Comparison of ENCODE assay signal across 11 cellular contexts in the genomic region with DNA sequence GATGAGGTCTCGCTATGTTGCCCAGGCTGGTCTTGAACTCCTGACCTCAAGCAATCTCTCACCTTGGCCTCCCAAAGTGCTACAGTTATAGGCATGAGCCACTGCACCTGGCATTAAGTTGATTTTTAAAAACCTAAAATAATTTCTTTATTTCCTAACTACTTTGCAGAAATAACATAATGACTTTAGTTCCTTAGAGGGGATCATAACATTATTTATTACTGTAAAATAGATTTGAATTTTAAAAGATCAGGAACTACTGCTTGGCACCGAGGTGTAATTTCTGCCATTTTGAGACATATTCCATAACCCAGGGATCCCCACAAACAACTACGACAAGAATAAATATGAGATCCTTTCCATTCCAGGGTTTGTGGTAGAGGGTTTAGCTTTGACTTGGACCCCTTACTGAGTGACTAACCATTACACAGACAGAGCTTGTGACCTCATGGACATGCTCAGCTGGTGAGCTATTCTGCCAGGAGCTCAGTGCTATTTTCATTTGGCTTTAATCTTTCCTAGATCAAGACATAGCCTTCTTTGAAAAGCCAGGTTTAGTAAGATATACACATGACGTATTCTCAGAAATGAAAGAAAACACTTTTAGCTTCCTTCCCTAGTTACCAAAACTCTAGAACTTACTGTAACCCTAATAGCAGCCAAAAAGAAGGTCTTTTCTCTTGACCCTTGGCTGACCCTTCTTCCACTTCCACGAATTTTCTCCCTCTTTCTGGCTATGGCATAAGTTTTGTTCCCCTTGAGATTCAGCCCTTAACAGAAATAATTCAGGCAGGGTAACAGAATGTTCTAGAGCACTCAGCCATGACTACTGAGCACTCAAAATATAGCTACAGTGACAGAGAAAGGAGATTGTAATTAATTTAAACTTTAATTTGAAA.
DNase-seq lines count a peak whose midpoint lies in the region; ATAC-seq and TF ChIP-seq lines count a peak whose summit lies in the region.
"Had no signal": no experiment of that assay in that cellular context is flagged by ENCODE, and none has a peak within 500 bp of the region (broad histone marks: within the 10 kb centered on the region; RNA-seq: fewer than 3 reads in every experiment).

No MANE protein-coding gene starts in this region.

- WGBS in H9 (ENCODE audit: extremely low coverage, insufficient read length, low lambda C conversion rate): no CpG with 5 or more reads among the region's 5 CpGs

- no peak for TF ChIP-seq RAD21 in HCT116 (IDR thresholded peaks at IDR 0.05; ENCODE audit: low read depth)

- peaks cover 0 to 9% (median 7%) of the 10 kb centered on the region in 3 experiments; a peak in 3 of 7 replicates for H3K36me3 Mint-ChIP-seq in H9 (ENCODE audit: insufficient read depth in 1 of 3, low read depth in 3 of 3)
- H3K36me3 Mint-ChIP-seq: activated CD4-positive, alpha-beta memory T cell treated with anti-CD3 and anti-CD28 coated beads for 36 hours had no signal

- H3K4me3 ChIP-seq in HCT116 (replicated peaks in 1 of 2; ENCODE audit: low read depth in 1 of 2, low read length in 2 of 2): no peak overlapping the region
- no peak overlapping the region for H3K4me3 ChIP-seq in brain microvascular endothelial cell (ENCODE audit: low read depth, low read length)
- H3K4me3 ChIP-seq in stomach smooth muscle (ENCODE audit: low read length in 2 of 2): no peak overlapping the region
- no peak overlapping the region for H3K4me3 ChIP-seq in SJCRH30
- H3K4me3 ChIP-seq: adrenal gland had no signal

- no peak overlapping the region for H2BK12ac ChIP-seq in H9 (ENCODE audit: insufficient read length, low read depth, low read length)

- intact Hi-C loops in HCT116 (cut with micrococcal nuclease): no loop called here

- no peak overlapping the region for H3K14ac ChIP-seq in H9 (ENCODE audit: insufficient read depth, low read length)

- no peak overlapping the region for H2BK15ac ChIP-seq in H9 (ENCODE audit: low read depth, low read length)

- CTCF ChIA-PET in HCT116 (lab: Charles Lee): no interaction called here

- no peak overlapping the region for H2BK5ac ChIP-seq in H9 (ENCODE audit: insufficient read length, low read length)

- H2AK5ac ChIP-seq in H9 (ENCODE audit: insufficient read length, low read length): no peak overlapping the region

- H3K9me3 ChIP-seq in HCT116 (ENCODE audit: control insufficient read depth in 1 of 2, insufficient read depth in 1 of 2, low read depth in 1 of 2, low read length in 2 of 2): no peaks in the 10 kb centered on the region
- peaks cover 0 to 3% of the 10 kb centered on the region in 2 donors for H3K9me3 ChIP-seq in stomach smooth muscle (ENCODE audit: control insufficient read depth in 2 of 2, low read length in 2 of 2)
- no peaks in the 10 kb centered on the region for H3K9me3 ChIP-seq in SJCRH30 (replicated peaks)
- H3K9me3 ChIP-seq in H9 (ENCODE audit: control insufficient read depth, low read depth, low read length): no peaks in the 10 kb centered on the region

- H3K9me2 ChIP-seq in HCT116 (ENCODE audit: insufficient read depth): no peaks in the 10 kb centered on the region

- H3K79me2 ChIP-seq in HCT116 (ENCODE audit: insufficient read depth, low read length) (no peaks in the 10 kb centered on the region), H9 (ENCODE audit: insufficient read depth, low read length) (no peaks in the 10 kb centered on the region)

- no peak overlapping the region for H3K27ac ChIP-seq in HCT116 (ENCODE audit: low read depth, low read length)
- H3K27ac ChIP-seq in brain microvascular endothelial cell: peak overlapping the region; percentile 70
- peak overlapping the region; percentile 65 for H3K27ac ChIP-seq in stomach smooth muscle (ENCODE audit: low read length)
- no peak overlapping the region for H3K27ac ChIP-seq in SJCRH30
- H3K27ac ChIP-seq in H9 (ENCODE audit: insufficient read length, low read depth, low read length): no peak overlapping the region

- no peaks in the 10 kb centered on the region for H3K4me1 ChIP-seq in HCT116 (ENCODE audit: control insufficient read depth in 1 of 2, insufficient read depth in 2 of 2, low read length in 2 of 2)
- H3K4me1 ChIP-seq in stomach smooth muscle (ENCODE audit: control insufficient read depth, insufficient read depth, low read length): peaks cover 7% of the 10 kb centered on the region
- no peaks in the 10 kb centered on the region for H3K4me1 ChIP-seq in SJCRH30
- no peaks in the 10 kb centered on the region for H3K4me1 ChIP-seq in H9 (ENCODE audit: insufficient read depth, low read length)
- H3K4me1 ChIP-seq: adrenal gland had no signal

- no peaks in the 10 kb centered on the region for H4K20me1 ChIP-seq in HCT116 (ENCODE audit: insufficient read depth)
- no peaks in the 10 kb centered on the region for H4K20me1 ChIP-seq in H9 (ENCODE audit: control insufficient read depth, insufficient read depth, insufficient read length)

- no peaks in the 10 kb centered on the region for H3K23me2 ChIP-seq in H9 (ENCODE audit: insufficient read length, low read depth, low read length, poor library complexity, severe bottlenecking)

- RAD21 ChIA-PET in HCT116 (lab: Charles Lee; ENCODE audit: low non-redundant PET in 1 of 2, low total read pairs in 2 of 2, uncharacterized antibody in 2 of 2, unreplicated experiment in 2 of 2): no interaction called here

- no TSS peak for BruUV-seq in HCT116 (replicated peaks; lab: Mats Ljungman, UMichigan)

- H3K4ac ChIP-seq in H9 (ENCODE audit: low read depth, low read length): no peak overlapping the region

- no peak overlapping the region for H3K18ac ChIP-seq in H9 (ENCODE audit: insufficient read length, low read depth, low read length)

- no peak overlapping the region for H4K91ac ChIP-seq in H9 (ENCODE audit: insufficient read length, low read depth, low read length)

- TF ChIP-seq POLR2A in HCT116 (IDR thresholded peaks at IDR 0.05; ENCODE audit: borderline replicate concordance, extremely low read depth, insufficient read depth, insufficient read length): no peak

- no peak overlapping the region for H4K5ac ChIP-seq in H9 (ENCODE audit: insufficient read length, low read depth, low read length)

- H3K9ac ChIP-seq in HCT116 (ENCODE audit: low read length): no peak overlapping the region
- no peak overlapping the region for H3K9ac ChIP-seq in stomach smooth muscle (ENCODE audit: low read length in 2 of 2)
- no peak overlapping the region for H3K9ac ChIP-seq in H9 (ENCODE audit: extremely low read depth, insufficient read length, low read length)

- in situ Hi-C loops in brain microvascular endothelial cell (cut with HindIII; ENCODE audit: low pct_ligation_motif_present, low sequenced_read_pairs): no loop called here

- H3T11ph ChIP-seq in H9 (ENCODE audit: low read length): no peak overlapping the region

- H3K79me1 ChIP-seq in H9 (ENCODE audit: insufficient read depth, low read depth, low read length, poor library complexity, severe bottlenecking): no peaks in the 10 kb centered on the region

- H3K4me3 Mint-ChIP-seq in H9: no peak overlapping the region
- H3K4me3 Mint-ChIP-seq: activated CD4-positive, alpha-beta memory T cell treated with anti-CD3 and anti-CD28 coated beads for 36 hours had no signal

- POLR2A ChIA-PET in HCT116 (lab: Charles Lee): no interaction called here

- no peak overlapping the region for H2BK20ac ChIP-seq in H9 (ENCODE audit: low read depth, low read length, poor library complexity, severe bottlenecking)

- ATAC-seq in HCT116 (no peak), HG03354 (IDR thresholded peaks at IDR 0.05; ENCODE audit: poor library complexity, severe bottlenecking, unreplicated experiment) (no peak)
- ATAC-seq: Panc1 had no signal

- H2BK120ac ChIP-seq in H9 (ENCODE audit: low read depth, low read length, poor library complexity, severe bottlenecking): no peak overlapping the region

- H3K4me2 ChIP-seq in HCT116 (ENCODE audit: low read length) (no peak overlapping the region), H9 (ENCODE audit: insufficient read depth, insufficient read length, low read length) (no peak overlapping the region)

- H3K36me3 ChIP-seq in HCT116 (ENCODE audit: control insufficient read depth in 1 of 2, insufficient read depth in 2 of 2, low read length in 2 of 2) (no peaks in the 10 kb centered on the region), brain microvascular endothelial cell (replicated peaks) (no peaks in the 10 kb centered on the region), stomach smooth muscle (ENCODE audit: control insufficient read depth in 2 of 2, insufficient read depth in 2 of 2, low read length in 2 of 2) (no peaks in the 10 kb centered on the region), SJCRH30 (no peaks in the 10 kb centered on the region)
- H3K36me3 ChIP-seq: adrenal gland had no signal

- no peak overlapping the region for H4K8ac ChIP-seq in H9 (replicated peaks; ENCODE audit: insufficient read length, low read depth, low read length)

- H3K23ac ChIP-seq in H9 (ENCODE audit: insufficient read length, low read depth, low read length): no peak overlapping the region

- H3K27ac Mint-ChIP-seq in H9: no peak overlapping the region; a peak in 1 of 7 replicates
- H3K27ac Mint-ChIP-seq: activated CD4-positive, alpha-beta memory T cell treated with anti-CD3 and anti-CD28 coated beads for 36 hours had no signal

- H2AFZ ChIP-seq in HCT116 (ENCODE audit: low read depth, low read length, poor library complexity, severe bottlenecking): peak overlapping the region; percentile 73
- no peak overlapping the region for H2AFZ ChIP-seq in H9 (ENCODE audit: low read length)

- peaks cover 2% of the 10 kb centered on the region; the same call in 1 of the 2 replicates for H3K27me3 Mint-ChIP-seq in H9 (ENCODE audit: low read depth)
- H3K27me3 Mint-ChIP-seq: activated CD4-positive, alpha-beta memory T cell treated with anti-CD3 and anti-CD28 coated beads for 36 hours had no signal

- peaks cover 9% of the 10 kb centered on the region in 2 experiments for H3K9me3 Mint-ChIP-seq in H9

- H3K56ac ChIP-seq in H9 (ENCODE audit: insufficient read length, low read depth, low read length): no peak overlapping the region

- 0 out of 4 replicates have a peak, but pooled peaks cover 0 to 4% of the 10 kb centered on the region in 2 experiments for H3K4me1 Mint-ChIP-seq in H9

- TF ChIP-seq CTCF in HCT116 (IDR thresholded peaks at IDR 0.05 in 2 of 3, conservative IDR thresholded peaks at IDR 0.05 in 1 of 3; ENCODE audit: borderline replicate concordance in 1 of 3, insufficient read depth in 1 of 3, low read depth in 2 of 3, low read length in 2 of 3) (no peak), brain microvascular endothelial cell (IDR thresholded peaks at IDR 0.05; ENCODE audit: low read depth, low read length, missing control alignments) (no peak), H9 (conservative IDR thresholded peaks at IDR 0.05) (no peak)

- DNase-seq in HCT116 (ENCODE audit: low read depth, low spot score): no peak
- DNase-seq in brain microvascular endothelial cell: peak; percentile 95
- DNase-seq in kidney tubule cell (ENCODE audit: low spot score): peak; percentile 74
- no peak for DNase-seq in SJCRH30
- DNase-seq in retina: no peak
- DNase-seq in H9: no peak
- DNase-seq: activated CD4-positive, alpha-beta memory T cell treated with anti-CD3 and anti-CD28 coated beads for 36 hours had no signal

- H3K27me3 ChIP-seq in HCT116 (ENCODE audit: insufficient read depth, low read length): no peaks in the 10 kb centered on the region
- H3K27me3 ChIP-seq in brain microvascular endothelial cell (replicated peaks): no peaks in the 10 kb centered on the region
- H3K27me3 ChIP-seq in stomach smooth muscle (ENCODE audit: control insufficient read depth in 1 of 2, insufficient read depth in 2 of 2, low read length in 2 of 2): no peaks in the 10 kb centered on the region
- no peaks in the 10 kb centered on the region for H3K27me3 ChIP-seq in SJCRH30
- no peaks in the 10 kb centered on the region for H3K27me3 ChIP-seq in H9 (ENCODE audit: insufficient read depth, low read length)
- H3K27me3 ChIP-seq: adrenal gland had no signal

Comparison
In these comparisons a context has a peak if more than half of its experiments do, and no peak if none do; other contexts are left out.
1. DNase-seq: peak in brain microvascular endothelial cell (single experiment) and kidney tubule cell (single experiment); none in HCT116 (single experiment), SJCRH30 (0 of 2), retina (single experiment) and H9 (single experiment).
2. H3K27ac ChIP-seq: peak in brain microvascular endothelial cell (single experiment) and stomach smooth muscle (single experiment); none in HCT116 (single experiment), SJCRH30 (single experiment) and H9 (single experiment).